ENCODE assay signal across 18 cellular contexts in the genomic region with DNA sequence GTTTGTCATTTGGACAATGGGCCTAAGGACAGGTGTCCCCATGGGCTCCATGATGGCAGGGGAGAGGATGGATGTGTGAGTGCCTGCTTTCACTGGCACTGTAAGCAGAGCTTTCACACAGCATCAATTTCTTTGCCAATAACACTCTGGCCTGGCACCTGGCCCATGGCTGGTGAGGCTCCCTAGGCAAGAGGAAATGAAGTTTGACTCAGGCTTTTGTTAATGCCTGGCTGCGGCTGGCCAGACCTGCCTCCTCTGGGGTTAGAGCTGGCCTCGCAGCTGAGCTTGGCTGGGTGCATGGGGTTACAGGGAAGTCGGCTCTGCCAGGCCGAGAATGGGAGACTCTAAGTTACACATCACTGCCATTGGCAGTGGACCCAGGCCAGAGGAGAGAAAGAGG. TPM values are rescaled to one million over a fixed set of nuclear protein-coding genes. Genes with fewer than 3 reads are reported as not detected.
DNase-seq lines count a peak whose midpoint lies in the region; TF ChIP-seq lines count a peak whose summit lies in the region.
"Had no signal": no experiment of that assay in that cellular context is flagged by ENCODE, and none has a peak within 500 bp of the region (broad histone marks: within the 10 kb centered on the region; RNA-seq: fewer than 3 reads in every experiment).

No MANE protein-coding gene starts in this region.

- no peaks in the 10 kb centered on the region for H3K9me3 Mint-ChIP-seq in activated CD4-positive, alpha-beta memory T cell treated with anti-CD3 and anti-CD28 coated beads for 36 hours
- H3K9me3 Mint-ChIP-seq in Caco-2 (ENCODE audit: unreplicated experiment), result no peaks in the 10 kb centered on the region
- H3K9me3 Mint-ChIP-seq: activated naive CD4-positive, alpha-beta T cell treated with anti-CD3 and anti-CD28 coated beads for 36 hours; endodermal cell; mesothelial cell of epicardium had no signal

- H3K9me3 ChIP-seq in Caco-2, result no peaks in the 10 kb centered on the region
- H3K9me3 ChIP-seq: BLaER1 had no signal

- no peaks in the 10 kb centered on the region for H3K4me1 Mint-ChIP-seq in activated CD4-positive, alpha-beta memory T cell treated with anti-CD3 and anti-CD28 coated beads for 36 hours (ENCODE audit: low read depth)
- H3K4me1 Mint-ChIP-seq in Caco-2 (ENCODE audit: low read depth, unreplicated experiment), result no peaks in the 10 kb centered on the region
- H3K4me1 Mint-ChIP-seq: endodermal cell, mesothelial cell of epicardium, T-cell had no signal

- H3K4me1 ChIP-seq in Caco-2, result no peaks in the 10 kb centered on the region
- H3K4me1 ChIP-seq: parathyroid adenoma had no signal

- H3K27ac Mint-ChIP-seq in activated CD4-positive, alpha-beta memory T cell treated with anti-CD3 and anti-CD28 coated beads for 36 hours, result no peak overlapping the region
- H3K27ac Mint-ChIP-seq in Caco-2 (ENCODE audit: unreplicated experiment), result no peak overlapping the region
- H3K27ac Mint-ChIP-seq: activated naive CD4-positive, alpha-beta T cell treated with anti-CD3 and anti-CD28 coated beads for 36 hours; endodermal cell; HFFc6; mesothelial cell of epicardium; T-cell had no signal

- BruUV-seq in Caco-2 (replicated peaks; lab: Mats Ljungman, UMichigan), result no TSS peak

- H3K4me3 Mint-ChIP-seq in activated CD4-positive, alpha-beta memory T cell treated with anti-CD3 and anti-CD28 coated beads for 36 hours, result no peak overlapping the region
- H3K4me3 Mint-ChIP-seq in Caco-2 (ENCODE audit: unreplicated experiment), result no peak overlapping the region
- H3K4me3 Mint-ChIP-seq: activated naive CD4-positive, alpha-beta T cell treated with anti-CD3 and anti-CD28 coated beads for 36 hours; endodermal cell; HFFc6; mesothelial cell of epicardium; T-cell had no signal

- peaks cover 6% of the 10 kb centered on the region for H3K27me3 Mint-ChIP-seq in activated CD4-positive, alpha-beta memory T cell treated with anti-CD3 and anti-CD28 coated beads for 36 hours
- H3K27me3 Mint-ChIP-seq in Caco-2 (ENCODE audit: insufficient read depth, unreplicated experiment), result peaks cover 5% of the 10 kb centered on the region

- intact Hi-C loops in activated CD4-positive, alpha-beta memory T cell treated with anti-CD3 and anti-CD28 coated beads for 36 hours (cut with micrococcal nuclease), result no loop called here
- intact Hi-C loops in Caco-2 (cut with micrococcal nuclease; ENCODE audit: unreplicated experiment), result no loop called here

- H3K27me3 ChIP-seq in Caco-2 (replicated peaks; ENCODE audit: control insufficient read depth, insufficient read depth, low read length), result no peaks in the 10 kb centered on the region
- H3K27me3 ChIP-seq: BLaER1 had no signal

- TF ChIP-seq CTCF in Caco-2 (IDR thresholded peaks at IDR 0.05; ENCODE audit: insufficient read depth in 1 of 2, low read depth in 1 of 2, low read length in 1 of 2, severe bottlenecking in 1 of 2, unreplicated experiment in 1 of 2), result no peak

- H3K36me3 ChIP-seq in Caco-2 (ENCODE audit: control insufficient read depth, insufficient read depth, low read length), result no peaks in the 10 kb centered on the region
- H3K36me3 ChIP-seq: BLaER1 had no signal

- CTCF ChIA-PET in activated CD4-positive, alpha-beta memory T cell treated with anti-CD3 and anti-CD28 coated beads for 36 hours (lab: Charles Lee), result no interaction called here
- CTCF ChIA-PET in Caco-2 (lab: Charles Lee), result no interaction called here

- POLR2A ChIA-PET in activated CD4-positive, alpha-beta memory T cell treated with anti-CD3 and anti-CD28 coated beads for 36 hours (lab: Charles Lee), result no interaction called here
- POLR2A ChIA-PET in Caco-2 (lab: Charles Lee), result no interaction called here

- H3K4me3 ChIP-seq in Caco-2 (ENCODE audit: low read depth, low read length), result no peak overlapping the region
- H3K4me3 ChIP-seq: BLaER1, GM12878 had no signal

- DNase-seq in DMS153 treated with DMSO at 0.1 percent for 48 hours (lab: John Stamatoyannopoulos, UW; ENCODE audit: unreplicated experiment), result peak; percentile 77
- peak; percentile 74 for DNase-seq in NCI-H1105 treated with DMSO at 0.1 percent for 48 hours (lab: John Stamatoyannopoulos, UW)
- peak; percentile 68 for DNase-seq in astrocyte of the hippocampus (ENCODE audit: low read depth, low spot score)
- DNase-seq in nucleus accumbens (lab: John Stamatoyannopoulos, UW), result peak in 32 of 56 donors; percentile 1 to 65 (median 14)
- DNase-seq in activated CD4-positive, alpha-beta memory T cell treated with anti-CD3 and anti-CD28 coated beads for 36 hours, result no peak
- no peak for DNase-seq in Caco-2
- DNase-seq in SW 1271 (lab: John Stamatoyannopoulos, UW), result no peak
- DNase-seq: activated CD8-positive, alpha-beta memory T cell treated with anti-CD3 and anti-CD28 coated beads, Interleukin-2, amount 50 U/mL, for 4 hours; activated naive CD4-positive, alpha-beta T cell treated with anti-CD3 and anti-CD28 coated beads for 36 hours; endodermal cell; foreskin fibroblast; HFFc6; NCI-H187 treated with DMSO at 0.1 percent for 48 hours; T-cell had no signal

- H3K36me3 Mint-ChIP-seq in activated CD4-positive, alpha-beta memory T cell treated with anti-CD3 and anti-CD28 coated beads for 36 hours, result no peaks in the 10 kb centered on the region
- no peaks in the 10 kb centered on the region for H3K36me3 Mint-ChIP-seq in Caco-2 (ENCODE audit: insufficient read depth, unreplicated experiment)
- H3K36me3 Mint-ChIP-seq: mesothelial cell of epicardium, T-cell had no signal

RNA-seq across cellular contexts. Expression of a gene that starts 29.9 kb away (rescaled TPM):
- total RNA-seq in activated CD4-positive, alpha-beta memory T cell treated with anti-CD3 and anti-CD28 coated beads for 36 hours, result not detected
- total RNA-seq in Caco-2 (2022), result not detected in 2 replicates
- total RNA-seq: activated naive CD4-positive, alpha-beta T cell treated with anti-CD3 and anti-CD28 coated beads for 36 hours; GM12878; HFFc6; T-cell had no signal

Comparison
In these comparisons a context has a peak if more than half of its experiments do, and no peak if none do; other contexts are left out.
1. DNase-seq: peak in DMS153 treated with DMSO at 0.1 percent for 48 hours (single experiment), NCI-H1105 treated with DMSO at 0.1 percent for 48 hours (single experiment), astrocyte of the hippocampus (single experiment) and nucleus accumbens (32 of 56); none in activated CD4-positive, alpha-beta memory T cell treated with anti-CD3 and anti-CD28 coated beads for 36 hours (single experiment), Caco-2 (0 of 2) and SW 1271 (0 of 2).